1 cellular context compared by ENCODE assay signal in genomic region chr2:232873292-232873908, GRCh38.
A peak's percentile ranks its signal among the peaks of the same experiment; 100 is the strongest.
TF ChIP-seq lines count a peak whose summit lies in the region.

No MANE protein-coding gene starts in this region.

TF ChIP-seq in HepG2, 621 proteins besides CTCF, POLR2A, EP300 and RAD21 (continued from another document):
- TF ChIP-seq ZBTB40 (IDR thresholded peaks at IDR 0.05) (no peak), ZBTB40 (CRISPR knock-in tag; IDR thresholded peaks at IDR 0.05) (peak; percentile 40; the same call in 1 of the 2 replicates), ZFP37 (CRISPR knock-in tag; IDR thresholded peaks at IDR 0.05; ENCODE audit: borderline replicate concordance) (no peak), TBL1XR1 (IDR thresholded peaks at IDR 0.05; ENCODE audit: borderline replicate concordance, low read length, partially characterized antibody) (no peak), THAP9 (CRISPR knock-in tag; IDR thresholded peaks at IDR 0.05; ENCODE audit: borderline replicate concordance) (0 out of 2 replicates have a peak, but pooled peaks have one; percentile 28), ZNF142 (CRISPR knock-in tag; IDR thresholded peaks at IDR 0.05) (no peak), ZNF446 (CRISPR knock-in tag; IDR thresholded peaks at IDR 0.05) (peak; percentile 50; the same call in 1 of the 2 replicates), ZNF138 (CRISPR knock-in tag; IDR thresholded peaks at IDR 0.05; ENCODE audit: low read depth) (0 out of 2 replicates have a peak, but pooled peaks have one; percentile 18), ZNF512B (CRISPR knock-in tag; IDR thresholded peaks at IDR 0.05; ENCODE audit: borderline replicate concordance) (0 out of 2 replicates have a peak, but pooled peaks have one; percentile 28), ZNF564 (CRISPR knock-in tag; IDR thresholded peaks at IDR 0.05) (no peak), GMEB1 (CRISPR knock-in tag; IDR thresholded peaks at IDR 0.05; ENCODE audit: borderline replicate concordance) (no peak), FOXK2 (IDR thresholded peaks at IDR 0.05) (no peak), ZNF224 (CRISPR knock-in tag; IDR thresholded peaks at IDR 0.05) (no peak), PRDM4 (CRISPR knock-in tag; IDR thresholded peaks at IDR 0.05; ENCODE audit: borderline replicate concordance) (no peak), ZNF251 (CRISPR knock-in tag; IDR thresholded peaks at IDR 0.05) (no peak), ZNF326 (CRISPR knock-in tag; IDR thresholded peaks at IDR 0.05; ENCODE audit: borderline replicate concordance) (peak; percentile 1; the same call in 1 of the 2 replicates), ZKSCAN5 (CRISPR knock-in tag; IDR thresholded peaks at IDR 0.05) (no peak), FOXO1 (CRISPR knock-in tag; IDR thresholded peaks at IDR 0.05) (no peak), TBX2 (CRISPR knock-in tag; IDR thresholded peaks at IDR 0.05; ENCODE audit: borderline replicate concordance) (0 out of 2 replicates have a peak, but pooled peaks have one; percentile 13), RXRA (CRISPR knock-in tag; IDR thresholded peaks at IDR 0.05) (0 out of 2 replicates have a peak, but pooled peaks have one; percentile 11), AGO2 (optimal IDR thresholded peaks at IDR 0.05; ENCODE audit: low read depth, low read length) (peak; percentile 99), CC2D1A (CRISPR knock-in tag; IDR thresholded peaks at IDR 0.05) (no peak)
